1 cellular context compared by ENCODE assay signal in the genomic region with DNA sequence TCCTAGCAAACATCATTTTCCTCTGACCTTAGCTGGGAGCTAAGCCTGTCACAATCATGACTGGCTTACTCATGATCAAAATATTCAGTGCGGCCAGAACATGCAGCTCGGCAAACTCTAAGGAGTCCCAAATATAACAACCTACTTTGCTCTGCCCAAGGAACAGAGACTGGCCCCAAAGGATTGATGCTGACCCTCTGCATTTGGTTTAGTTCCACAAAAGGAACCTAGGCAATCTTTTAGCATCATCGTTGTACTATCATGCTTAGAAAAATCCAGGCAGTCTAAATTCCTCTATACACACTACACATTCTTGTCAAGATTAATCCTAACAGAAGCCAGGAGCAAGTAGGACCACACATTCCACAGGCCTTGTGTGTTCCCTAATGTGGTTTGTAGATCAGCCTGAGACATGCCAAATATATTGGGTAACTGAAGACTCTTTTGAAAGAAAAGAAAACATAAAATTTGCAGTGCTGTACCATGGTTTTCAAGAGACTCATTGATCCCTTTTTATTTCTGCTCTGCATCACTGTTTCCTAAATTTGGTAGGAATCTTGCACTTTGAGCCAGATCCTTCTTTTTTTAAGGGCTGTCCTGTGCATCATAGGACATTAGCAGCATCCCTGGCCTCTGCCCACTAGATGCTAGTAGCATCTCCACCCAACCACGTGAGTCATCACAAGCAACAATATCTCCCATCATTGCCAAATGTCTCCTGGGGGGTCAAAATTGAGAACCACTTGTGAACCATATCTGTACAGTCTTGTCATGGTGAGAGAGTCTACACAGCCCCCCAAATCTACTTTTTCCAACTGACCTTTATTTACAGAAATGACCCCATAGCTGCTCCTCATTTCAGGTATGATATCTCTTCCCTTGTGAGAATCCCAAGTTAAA.
A peak's percentile ranks its signal among the peaks of the same experiment; 100 is the strongest.
TF ChIP-seq lines count a peak whose summit lies in the region.

No MANE protein-coding gene starts in this region.

TF ChIP-seq in SK-N-SH, 30 proteins besides CTCF, POLR2A, EP300 and RAD21 (continued from another document):
- TF ChIP-seq REST (IDR thresholded peaks at IDR 0.05; ENCODE audit: low read depth, low read length) (no peak), FOSL2 (IDR thresholded peaks at IDR 0.05; ENCODE audit: borderline replicate concordance, low read depth) (peak; percentile 49)
